8 cellular contexts compared by ENCODE assay signal in the genomic region with DNA sequence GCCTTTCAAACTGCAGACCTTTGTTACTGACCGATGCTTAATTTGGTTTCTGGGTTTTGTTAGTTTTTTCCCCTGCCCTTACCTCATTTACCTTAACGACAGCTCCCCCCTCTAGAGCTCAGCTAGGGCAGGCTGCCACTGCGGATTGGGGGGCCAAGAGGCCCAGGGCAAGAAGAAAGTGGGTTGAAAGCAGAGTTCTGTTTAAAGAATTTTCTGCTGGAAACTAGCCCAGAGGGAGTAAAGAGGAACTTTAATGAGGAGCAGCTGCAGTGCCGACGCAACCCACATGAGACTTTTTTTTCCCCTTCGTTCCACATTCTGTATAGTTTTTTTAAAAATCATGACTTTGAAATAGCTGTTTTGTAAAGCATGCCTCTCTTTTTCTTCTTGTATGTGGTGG. TPM values are rescaled to one million over a fixed set of nuclear protein-coding genes. Genes with fewer than 3 reads are reported as not detected.
DNase-seq lines count a peak whose midpoint lies in the region; ATAC-seq, FAIRE-seq and TF ChIP-seq lines count a peak whose summit lies in the region.
"Not testable (repeated sequence)": the region's sequence is repeated elsewhere in the genome, so short reads cannot be mapped to it uniquely, and the experiment has no call there.

No MANE protein-coding gene starts in this region.

- peak; percentile 76 for DNase-seq in AG10803 (ENCODE audit: low read depth)
- peak; percentile 27 for DNase-seq in HCEC 1CT
- peak; percentile 43 for DNase-seq in OCI-M1 (lab: John Stamatoyannopoulos, UW)
- peak; percentile 57 for DNase-seq in astrocyte (ENCODE audit: low read depth)
- peak; percentile 51 for DNase-seq in fibroblast of villous mesenchyme (ENCODE audit: low read depth)
- peak; percentile 24 to 46 for DNase-seq in left lung
- DNase-seq in trophoblast cell = peak; percentile 0 to 5
- DNase-seq in superior temporal gyrus (ENCODE audit: extremely low spot score) = peak; percentile 9

- H2AK5ac ChIP-seq in trophoblast cell (ENCODE audit: low read length) = not testable (repeated sequence)

- H3K4me3 Mint-ChIP-seq in astrocyte (ENCODE audit: unreplicated experiment) = not testable (repeated sequence)

- not testable (repeated sequence) for H3K4me1 ChIP-seq in astrocyte (ENCODE audit: insufficient read depth, low read length); left lung; trophoblast cell (ENCODE audit: control insufficient read depth in 1 of 2, insufficient read depth in 2 of 2, low read length in 2 of 2)

- not testable (repeated sequence) for H4K20me1 ChIP-seq in astrocyte (ENCODE audit: insufficient read depth, low read length)

- not testable (repeated sequence) for H3K36me3 ChIP-seq in astrocyte (ENCODE audit: insufficient read depth, low read length); left lung; trophoblast cell (ENCODE audit: control insufficient read depth in 1 of 2, insufficient read depth in 2 of 2, low read length in 2 of 2)

- peak overlapping the region; percentile 59 for H3K4me2 ChIP-seq in astrocyte (ENCODE audit: low read length)
- H3K4me2 ChIP-seq in trophoblast cell (ENCODE audit: low read length) = not testable (repeated sequence)

- not testable (repeated sequence) for H3K27me3 Mint-ChIP-seq in astrocyte (ENCODE audit: low read depth, unreplicated experiment)

- not testable (repeated sequence) for H2BK5ac ChIP-seq in trophoblast cell (ENCODE audit: low read depth, low read length, poor library complexity)

- not testable (repeated sequence) for FAIRE-seq in astrocyte (lab: Jason Lieb, UNC)

- H2AFZ ChIP-seq in astrocyte (ENCODE audit: low read depth, low read length); trophoblast cell (ENCODE audit: insufficient read depth, low read length, poor library complexity): not testable (repeated sequence)

- ATAC-seq in left lung = not testable (repeated sequence)

- not testable (repeated sequence) for H3K79me1 ChIP-seq in trophoblast cell (ENCODE audit: low read length)

- H3K9me3 ChIP-seq in astrocyte (ENCODE audit: insufficient read depth, low read depth, low read length); left lung; trophoblast cell (ENCODE audit: insufficient read depth, low read depth, low read length): not testable (repeated sequence)

- H3K4me1 Mint-ChIP-seq in astrocyte (ENCODE audit: low read depth, unreplicated experiment) = not testable (repeated sequence)

- not testable (repeated sequence) for H3K79me2 ChIP-seq in astrocyte (ENCODE audit: insufficient read depth, low read length); trophoblast cell (ENCODE audit: control insufficient read depth, insufficient read depth, low read length, poor library complexity)

- H3K4me3 ChIP-seq in AG10803 (ENCODE audit: low read length); astrocyte (ENCODE audit: insufficient read depth, low read depth, low read length); fibroblast of villous mesenchyme (ENCODE audit: low read depth, low read length); left lung; trophoblast cell (ENCODE audit: low read depth, low read length): not testable (repeated sequence)

- intact Hi-C loops in left lung (cut with DNase I) = not testable (repeated sequence)

- not testable (repeated sequence) for H3K23ac ChIP-seq in trophoblast cell (ENCODE audit: low read length)

- H3K27ac ChIP-seq in astrocyte (ENCODE audit: low read depth, low read length); trophoblast cell (ENCODE audit: low read depth, low read length): not testable (repeated sequence)
- peak overlapping the region; percentile 33 to 70 for H3K27ac ChIP-seq in left lung

- not testable (repeated sequence) for H4K8ac ChIP-seq in trophoblast cell (ENCODE audit: low read depth, low read length)

- not testable (repeated sequence) for H4K91ac ChIP-seq in trophoblast cell (ENCODE audit: low read depth, low read length)

- H3K9ac ChIP-seq in astrocyte (ENCODE audit: low read length); trophoblast cell (ENCODE audit: low read length): not testable (repeated sequence)

- not testable (repeated sequence) for TF ChIP-seq CTCF in AG10803 (conservative IDR thresholded peaks at IDR 0.05; ENCODE audit: low read length); astrocyte (IDR thresholded peaks at IDR 0.05; ENCODE audit: insufficient read depth, low read depth, low read length); fibroblast of villous mesenchyme (IDR thresholded peaks at IDR 0.05; ENCODE audit: insufficient read depth, low read depth, low read length); left lung (IDR thresholded peaks at IDR 0.05)

- not testable (repeated sequence) for H2BK12ac ChIP-seq in trophoblast cell (ENCODE audit: low read length)

- not testable (repeated sequence) for H3K36me3 Mint-ChIP-seq in astrocyte (ENCODE audit: low read depth, unreplicated experiment)

- not testable (repeated sequence) for H3K18ac ChIP-seq in trophoblast cell (ENCODE audit: low read length)

- H3K4ac ChIP-seq in trophoblast cell (ENCODE audit: low read depth, low read length) = not testable (repeated sequence)

- no CpG with 5 or more reads among the region's 6 CpGs for WGBS in trophoblast cell (ENCODE audit: extremely low coverage, insufficient coverage, insufficient read length)

- not testable (repeated sequence) for H3K27me3 ChIP-seq in astrocyte (ENCODE audit: insufficient read depth, low read length); left lung; trophoblast cell (ENCODE audit: insufficient read depth, low read length)

- not testable (repeated sequence) for H2BK120ac ChIP-seq in trophoblast cell (ENCODE audit: insufficient read depth, low read length, poor library complexity)

- not testable (repeated sequence) for H4K12ac ChIP-seq in trophoblast cell (ENCODE audit: low read depth, low read length)

- H3K27ac Mint-ChIP-seq in astrocyte (ENCODE audit: unreplicated experiment) = not testable (repeated sequence)

- H3K14ac ChIP-seq in trophoblast cell (ENCODE audit: low read length) = not testable (repeated sequence)

- H3K9me3 Mint-ChIP-seq in astrocyte (ENCODE audit: unreplicated experiment) = not testable (repeated sequence)

RNA-seq across cellular contexts. Expression of a gene that starts 29.4 kb away (rescaled TPM):
- total RNA-seq in astrocyte (17.5 and 17.9 TPM in 2 replicates), fibroblast of villous mesenchyme (18.0 and 22.9 TPM in 2 replicates), left lung (10 to 100 TPM; 17.4 to 26.6 TPM)
- 2.1 and 2.2 TPM in 2 replicates for polyA plus RNA-seq in trophoblast cell (2013)

Comparison
In these comparisons a context has a peak if more than half of its experiments do, and no peak if none do; other contexts are left out.
1. DNase-seq: peak in every context shown above with its lines; median percentile 76 in AG10803; 57 in astrocyte; 51 in fibroblast of villous mesenchyme; 43 in OCI-M1; 35 in left lung; 27 in HCEC 1CT; 9 in superior temporal gyrus; 2 in trophoblast cell.